ENCODE assay signal across 10 cellular contexts in the genomic region with DNA sequence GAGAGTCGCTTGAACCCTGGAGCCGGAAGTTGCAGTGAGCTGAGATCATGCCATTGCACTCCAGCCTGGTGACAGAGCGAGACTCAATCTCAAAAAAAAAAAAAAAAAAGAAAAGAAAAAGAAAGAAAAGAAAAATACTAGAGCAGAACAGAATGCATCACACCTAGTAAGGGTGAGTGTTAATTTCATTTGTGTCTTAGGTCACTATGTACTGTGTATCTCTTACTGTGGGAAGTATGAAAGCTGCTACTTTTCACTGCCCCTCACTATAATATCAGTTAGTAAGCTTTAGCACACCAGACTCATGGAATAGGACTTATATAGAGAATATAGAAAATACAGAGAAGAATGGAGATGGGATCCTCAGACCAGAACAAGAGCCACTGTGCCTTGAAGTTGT. TPM values are rescaled to one million over a fixed set of nuclear protein-coding genes. Genes with fewer than 3 reads are reported as not detected.
DNase-seq lines count a peak whose midpoint lies in the region; ATAC-seq, FAIRE-seq and TF ChIP-seq lines count a peak whose summit lies in the region.
"Had no signal": no experiment of that assay in that cellular context is flagged by ENCODE, and none has a peak within 500 bp of the region (broad histone marks: within the 10 kb centered on the region; RNA-seq: fewer than 3 reads in every experiment).

No MANE protein-coding gene starts in this region.

- peak overlapping the region; percentile 4 for H3K4me2 ChIP-seq in smooth muscle cell

- peaks cover 4% of the 10 kb centered on the region for H3K79me2 ChIP-seq in smooth muscle cell (ENCODE audit: low read depth)

- TF ChIP-seq EP300 in ovary (IDR thresholded peaks at IDR 0.05): no peak

- H3F3A ChIP-seq in smooth muscle cell (ENCODE audit: low read depth): peaks cover 14% of the 10 kb centered on the region

- H3K27ac Mint-ChIP-seq in dendritic cell treated with granulocyte-macrophage colony-stimulating factor and Interleukin-4, amounts not matched to agents 40 ng/mL and 50 ng/mL, for 4 days: peak overlapping the region; percentile 41

- no peaks in the 10 kb centered on the region for H3K9me3 Mint-ChIP-seq in dendritic cell treated with granulocyte-macrophage colony-stimulating factor and Interleukin-4, amounts not matched to agents 40 ng/mL and 50 ng/mL, for 4 days

- intact Hi-C loops in dendritic cell treated with granulocyte-macrophage colony-stimulating factor and Interleukin-4, amounts not matched to agents 40 ng/mL and 50 ng/mL, for 4 days (cut with micrococcal nuclease): loop anchor here (5.0 kb wide), 1 partner anchor 39 kb away; no protein-coding TSS in a partner anchor
- intact Hi-C loops in ovary (cut with DNase I): loop anchor here in 2 of 4 donors (5.0 kb wide), 1 partner anchor 74 kb away; the partner anchor contains the start of gene ZBTB38 (in 2 of the 2)

- no peaks in the 10 kb centered on the region for H4K20me1 ChIP-seq in smooth muscle cell (ENCODE audit: low read depth)

- no peak overlapping the region for H3K4me3 Mint-ChIP-seq in dendritic cell treated with granulocyte-macrophage colony-stimulating factor and Interleukin-4, amounts not matched to agents 40 ng/mL and 50 ng/mL, for 4 days

- FAIRE-seq in RCC 7860 (lab: Jason Lieb, UNC): no peak
- FAIRE-seq: islet of Langerhans had no signal

- H3K4me3 ChIP-seq in smooth muscle cell (no peak overlapping the region), ovary (no peak overlapping the region)
- H3K4me3 ChIP-seq: SJSA1 had no signal

- ATAC-seq in GM19043 (IDR thresholded peaks at IDR 0.05; ENCODE audit: low read depth, unreplicated experiment) (peak; percentile 7), HG03066 (IDR thresholded peaks at IDR 0.05; ENCODE audit: low read depth, unreplicated experiment) (peak; percentile 11)

- H3K9ac ChIP-seq in smooth muscle cell (ENCODE audit: low read depth): no peak overlapping the region

- DNase-seq in smooth muscle cell (lab: John Stamatoyannopoulos, UW; ENCODE audit: unreplicated experiment) (no peak), NCI-H146 treated with DMSO at 0.1 percent for 48 hours (lab: John Stamatoyannopoulos, UW; ENCODE audit: unreplicated experiment) (no peak), NCI-H1417 (lab: John Stamatoyannopoulos, UW) (no peak), RCC 7860 (ENCODE audit: low spot score) (no peak), ovary (no peak)

- H3K9me3 ChIP-seq in smooth muscle cell (replicated peaks; ENCODE audit: low read depth) (no peaks in the 10 kb centered on the region), ovary (no peaks in the 10 kb centered on the region)
- H3K9me3 ChIP-seq: SJSA1 had no signal

- H3K27me3 ChIP-seq in smooth muscle cell (ENCODE audit: low read depth): no peaks in the 10 kb centered on the region
- H3K27me3 ChIP-seq in ovary: no peaks in the 10 kb centered on the region
- H3K27me3 ChIP-seq: SJSA1 had no signal

- no peaks in the 10 kb centered on the region for H3K36me3 ChIP-seq in smooth muscle cell (ENCODE audit: low read depth)
- no peaks in the 10 kb centered on the region for H3K36me3 ChIP-seq in ovary

- TF ChIP-seq CTCF in smooth muscle cell (IDR thresholded peaks at IDR 0.05; ENCODE audit: borderline replicate concordance, insufficient read depth, poor library complexity, severe bottlenecking): no peak
- no peak for TF ChIP-seq CTCF in ovary (IDR thresholded peaks at IDR 0.05)

- peaks cover 11% of the 10 kb centered on the region for H3K4me1 Mint-ChIP-seq in dendritic cell treated with granulocyte-macrophage colony-stimulating factor and Interleukin-4, amounts not matched to agents 40 ng/mL and 50 ng/mL, for 4 days (ENCODE audit: low read depth)

- no peaks in the 10 kb centered on the region for H3K27me3 Mint-ChIP-seq in dendritic cell treated with granulocyte-macrophage colony-stimulating factor and Interleukin-4, amounts not matched to agents 40 ng/mL and 50 ng/mL, for 4 days

- TF ChIP-seq POLR2A in ovary (IDR thresholded peaks at IDR 0.05): no peak

- H3K27ac ChIP-seq in smooth muscle cell (ENCODE audit: low read depth) (peak overlapping the region; percentile 26), ovary (peak overlapping the region in 1 of 2 donors; percentile 40)
- H3K27ac ChIP-seq: SJSA1 had no signal

- no peak overlapping the region for H2AFZ ChIP-seq in smooth muscle cell (ENCODE audit: low read depth)

- WGBS in smooth muscle cell (ENCODE audit: low lambda C conversion rate): 93% methylated on average over 3 of the region's 3 CpGs
- 94 to 97% (median 94%) methylated on average over 3 of the region's 3 CpGs for WGBS in ovary, 3 donors

- peaks cover 60% of the 10 kb centered on the region for H3K36me3 Mint-ChIP-seq in dendritic cell treated with granulocyte-macrophage colony-stimulating factor and Interleukin-4, amounts not matched to agents 40 ng/mL and 50 ng/mL, for 4 days (ENCODE audit: low read depth)

- H3K4me1 ChIP-seq in smooth muscle cell (ENCODE audit: low read depth): peaks cover 7% of the 10 kb centered on the region
- H3K4me1 ChIP-seq in ovary (ENCODE audit: insufficient read depth): peaks cover 13% of the 10 kb centered on the region

RNA-seq across cellular contexts. Expression of gene RASA2, which starts 45.9 kb away (rescaled TPM):
- 19.9 and 20.0 TPM in 2 replicates for total RNA-seq in smooth muscle cell
- polyA plus RNA-seq in smooth muscle cell: 4.9 and 5.5 TPM in 2 replicates
- 10 to 100 TPM; 16.7 to 28.1 (median 18.8) TPM for total RNA-seq in ovary
- 10 to 100 TPM in 1 of 2 donors, 1 to 10 TPM in 1; 6.9 to 10.2 TPM for polyA plus RNA-seq in ovary
